8 cellular contexts compared by ENCODE assay signal in genomic region chr10:14074062-14074884, GRCh38.
DNase-seq lines count a peak whose midpoint lies in the region; ATAC-seq lines count a peak whose summit lies in the region.

No MANE protein-coding gene starts in this region.

- H3K36me3 ChIP-seq in mesenchymal stem cell (ENCODE audit: control insufficient read depth in 1 of 2, insufficient read depth in 2 of 2, low read depth in 1 of 2, low read length in 2 of 2) = no peaks in the 10 kb centered on the region

- no peak overlapping the region for H2BK5ac ChIP-seq in mesenchymal stem cell (ENCODE audit: low read depth, low read length, poor library complexity, severe bottlenecking)

- H3K9ac ChIP-seq in mesenchymal stem cell (ENCODE audit: low read length) = peak overlapping the region; percentile 64

- peaks cover 2% of the 10 kb centered on the region for H3K4me1 ChIP-seq in mesenchymal stem cell (ENCODE audit: control insufficient read depth, insufficient read depth, low read depth, low read length)

- peak overlapping the region in 1 of 2 experiments; percentile 21 for H3K4me3 ChIP-seq in mesenchymal stem cell (ENCODE audit: insufficient read depth in 1 of 2, low read depth in 1 of 2, low read length in 2 of 2)

- H4K8ac ChIP-seq in mesenchymal stem cell (ENCODE audit: low read length) = no peak overlapping the region

- no peak overlapping the region for H3K14ac ChIP-seq in mesenchymal stem cell (ENCODE audit: low read length in 2 of 2)

- no peak overlapping the region for H2BK12ac ChIP-seq in mesenchymal stem cell (ENCODE audit: low read length in 2 of 2)

- no peak overlapping the region for H4K91ac ChIP-seq in mesenchymal stem cell (ENCODE audit: low read length)

- no peak for ATAC-seq in HG02981 (IDR thresholded peaks at IDR 0.05; ENCODE audit: unreplicated experiment)

- H3K27me3 ChIP-seq in mesenchymal stem cell (ENCODE audit: control insufficient read depth in 1 of 2, insufficient read depth in 1 of 2, low read length in 2 of 2) = no peaks in the 10 kb centered on the region

- no peak overlapping the region for H2BK15ac ChIP-seq in mesenchymal stem cell (ENCODE audit: low read depth, poor library complexity, severe bottlenecking)

- WGBS in mesenchymal stem cell = 59% methylated on average over 17 of the region's 17 CpGs

- H3K23ac ChIP-seq in mesenchymal stem cell (ENCODE audit: low read length in 2 of 2) = no peak overlapping the region

- H3K27ac ChIP-seq in mesenchymal stem cell (ENCODE audit: low read length, poor library complexity, severe bottlenecking) = peak overlapping the region; percentile 59

- peak; percentile 35 for DNase-seq in Ammon's horn (ENCODE audit: low spot score)
- DNase-seq in NCI-H2081 treated with DMSO at 0.1 percent for 48 hours (lab: John Stamatoyannopoulos, UW) = peak; percentile 49
- peak; percentile 28 for DNase-seq in cerebellar cortex (ENCODE audit: low spot score)
- peak; percentile 94 for DNase-seq in mesenchymal stem cell
- DNase-seq in activated CD8-positive, alpha-beta memory T cell treated with anti-CD3 and anti-CD28 coated beads, Interleukin-2, amount 50 U/mL, for 48 hours = no peak
- DNase-seq in NCI-H526 (lab: John Stamatoyannopoulos, UW) = no peak
- DNase-seq in stimulated activated CD4-positive, alpha-beta T cell treated with anti-CD3 and anti-CD28 coated beads, Interleukin-2, amount 100 ng/mL, for 24 hours = no peak

- peak overlapping the region; percentile 8 for H3K4me2 ChIP-seq in mesenchymal stem cell (ENCODE audit: low read length, poor library complexity, severe bottlenecking)

- peak overlapping the region in 1 of 2 experiments; percentile 63 for H3K18ac ChIP-seq in mesenchymal stem cell (ENCODE audit: low read depth in 1 of 2, low read length in 2 of 2)

- no peak overlapping the region for H3K4ac ChIP-seq in mesenchymal stem cell (ENCODE audit: low read depth in 1 of 2, low read length in 2 of 2)

- H2BK120ac ChIP-seq in mesenchymal stem cell (ENCODE audit: low read depth, low read length) = no peak overlapping the region

- H3K79me1 ChIP-seq in mesenchymal stem cell (replicated peaks; ENCODE audit: low read length, poor library complexity, severe bottlenecking) = no peaks in the 10 kb centered on the region

- peaks cover 15% of the 10 kb centered on the region for H3K9me3 ChIP-seq in mesenchymal stem cell (ENCODE audit: control insufficient read depth, low read length)

- H2AFZ ChIP-seq in mesenchymal stem cell (ENCODE audit: low read depth, low read length) = no peak overlapping the region

- peak overlapping the region; percentile 70 for H2AK5ac ChIP-seq in mesenchymal stem cell (ENCODE audit: low read length, severe bottlenecking)

Comparison
In these comparisons a context has a peak if more than half of its experiments do, and no peak if none do; other contexts are left out.
1. DNase-seq: peak in Ammon's horn (single experiment), NCI-H2081 treated with DMSO at 0.1 percent for 48 hours (single experiment), cerebellar cortex (single experiment) and mesenchymal stem cell (single experiment); none in activated CD8-positive, alpha-beta memory T cell treated with anti-CD3 and anti-CD28 coated beads, Interleukin-2, amount 50 U/mL, for 48 hours (single experiment), NCI-H526 (0 of 2) and stimulated activated CD4-positive, alpha-beta T cell treated with anti-CD3 and anti-CD28 coated beads, Interleukin-2, amount 100 ng/mL, for 24 hours (0 of 2).